17 cellular contexts compared by ENCODE assay signal in the genomic region with DNA sequence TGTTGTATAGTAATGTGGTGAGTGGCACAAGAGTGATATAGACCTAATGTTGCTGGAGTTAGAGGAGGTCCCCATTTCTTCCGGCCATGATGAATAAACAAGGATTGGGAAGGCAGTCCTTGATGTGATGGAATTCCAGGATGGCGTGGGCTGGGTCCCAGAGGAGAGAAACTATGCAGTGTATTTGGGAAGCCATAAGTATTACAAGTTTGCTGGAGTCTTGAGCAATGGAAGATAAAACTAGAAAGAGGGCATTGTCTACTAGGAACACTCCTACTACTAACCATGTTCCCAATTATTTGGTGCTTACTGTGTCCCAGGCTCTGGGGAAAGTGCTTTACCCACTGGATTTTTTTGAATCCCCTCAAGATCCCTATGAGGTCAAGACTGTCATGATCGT. TPM values are rescaled to one million over a fixed set of nuclear protein-coding genes. Genes with fewer than 3 reads are reported as not detected.
"Had no signal": no experiment of that assay in that cellular context is flagged by ENCODE, and none has a peak within 500 bp of the region (broad histone marks: within the 10 kb centered on the region; RNA-seq: fewer than 3 reads in every experiment).

No MANE protein-coding gene starts in this region.

- H3K27me3 ChIP-seq: sigmoid colon, thyroid gland, vagina had no signal

- H3K36me3 Mint-ChIP-seq: activated naive CD4-positive, alpha-beta T cell treated with anti-CD3 and anti-CD28 coated beads, Interleukin-2, amount 50 U/mL, for 72 hours; stimulated activated effector memory CD8-positive, alpha-beta T cell treated with anti-CD3 and anti-CD28 coated beads, Interleukin-12 subunit alpha, Interleukin-12 subunit beta, amount 100 ng/mL, for 72 hours had no signal

- H3K36me3 ChIP-seq: prostate gland, sigmoid colon, thyroid gland, vagina had no signal

- H3K4me3 ChIP-seq: prostate gland, sigmoid colon, thyroid gland, vagina had no signal

- H3K4me3 Mint-ChIP-seq: activated CD4-positive, alpha-beta memory T cell treated with anti-CD3 and anti-CD28 coated beads, Interleukin-2, amount 10 ng/mL, durations not matched to agents 7 days and 5 days; activated T-cell treated with anti-CD3 and anti-CD28 coated beads, Interleukin-2, amount 50 U/mL, for 4 hours; nephron; stimulated activated effector memory CD8-positive, alpha-beta T cell treated with anti-CD3 and anti-CD28 coated beads, Interleukin-12 subunit alpha, Interleukin-12 subunit beta, amount 100 ng/mL, for 72 hours had no signal

- H3K4me1 Mint-ChIP-seq: activated CD4-positive, alpha-beta memory T cell treated with anti-CD3 and anti-CD28 coated beads, Interleukin-2, amount 10 ng/mL, durations not matched to agents 7 days and 5 days; stimulated activated effector memory CD8-positive, alpha-beta T cell treated with anti-CD3 and anti-CD28 coated beads, Interleukin-12 subunit alpha, Interleukin-12 subunit beta, amount 100 ng/mL, for 72 hours had no signal

- H3K9me3 Mint-ChIP-seq: activated CD4-positive, alpha-beta memory T cell treated with anti-CD3 and anti-CD28 coated beads, Interleukin-2, amount 10 ng/mL, durations not matched to agents 7 days and 5 days; activated naive CD4-positive, alpha-beta T cell treated with anti-CD3 and anti-CD28 coated beads, Interleukin-2, amount 50 U/mL, for 72 hours; activated T-cell treated with anti-CD3 and anti-CD28 coated beads, Interleukin-2, amount 50 U/mL, for 4 hours; stimulated activated effector memory CD8-positive, alpha-beta T cell treated with anti-CD3 and anti-CD28 coated beads, Interleukin-12 subunit alpha, Interleukin-12 subunit beta, amount 100 ng/mL, for 72 hours had no signal

- H3K27ac Mint-ChIP-seq: activated CD4-positive, alpha-beta memory T cell treated with anti-CD3 and anti-CD28 coated beads, Interleukin-2, amount 10 ng/mL, durations not matched to agents 7 days and 5 days; activated naive CD4-positive, alpha-beta T cell treated with anti-CD3 and anti-CD28 coated beads, Interleukin-2, amount 50 U/mL, for 72 hours; stimulated activated effector memory CD8-positive, alpha-beta T cell treated with anti-CD3 and anti-CD28 coated beads, Interleukin-12 subunit alpha, Interleukin-12 subunit beta, amount 100 ng/mL, for 72 hours had no signal

- H3K9me3 ChIP-seq: prostate gland, sigmoid colon, thyroid gland, vagina had no signal

- DNase-seq: activated CD4-positive, alpha-beta memory T cell treated with anti-CD3 and anti-CD28 coated beads, Interleukin-2, amount 10 ng/mL, durations not matched to agents 7 days and 5 days; activated CD4-positive, CD25-positive, alpha-beta regulatory T cell treated with anti-CD3 and anti-CD28 coated beads, Interleukin-2, amount 50 U/mL, for 72 hours; activated effector memory CD4-positive, alpha-beta T cell treated with anti-CD3 and anti-CD28 coated beads, Interleukin-2, amount 50 U/mL, for 16 hours; activated T-cell treated with anti-CD3 and anti-CD28 coated beads, Interleukin-2, amount 50 U/mL, for 4 hours; amniotic stem cell; effector memory CD4-positive, alpha-beta T cell; hippocampal formation; mesendoderm; sigmoid colon; stimulated activated CD4-positive, alpha-beta T cell treated with anti-CD3 and anti-CD28 coated beads, Interleukin-12 subunit alpha, Interleukin-12 subunit beta, amount 100 ng/mL, for 4 hours; stimulated activated CD4-positive, alpha-beta T cell treated with anti-CD3 and anti-CD28 coated beads, Interleukin-2, amount 100 ng/mL, for 24 hours; thyroid gland had no signal

- H3K27ac ChIP-seq: sigmoid colon, thyroid gland, vagina had no signal

RNA-seq across cellular contexts. Expression of gene LDLRAD3, which starts 20.0 kb away (rescaled TPM):
- total RNA-seq: activated CD4-positive, alpha-beta memory T cell treated with anti-CD3 and anti-CD28 coated beads, Interleukin-2, amount 10 ng/mL, durations not matched to agents 7 days and 5 days had no signal
